26 cellular contexts compared by ENCODE assay signal in the genomic region with DNA sequence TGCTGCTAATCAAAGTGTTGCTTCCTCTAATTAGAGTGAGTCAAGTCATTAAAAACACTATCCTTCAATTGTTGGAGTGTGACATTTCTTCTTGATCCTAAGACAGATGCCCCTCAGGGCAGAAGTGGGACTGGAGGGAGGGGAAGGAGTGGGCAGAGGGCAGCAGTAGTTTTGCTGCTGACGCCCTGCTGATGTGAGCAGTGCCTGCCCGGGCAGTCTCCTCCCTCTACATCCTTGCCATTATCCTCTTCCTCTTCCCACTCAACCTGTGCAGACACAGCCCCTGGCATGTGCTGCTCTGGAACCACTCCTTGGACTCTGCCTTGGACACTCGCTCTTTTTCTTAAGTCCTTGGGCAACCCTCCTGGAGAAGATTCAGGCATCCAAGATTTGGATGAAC.
"Had no signal": no experiment of that assay in that cellular context is flagged by ENCODE, and none has a peak within 500 bp of the region (broad histone marks: within the 10 kb centered on the region; RNA-seq: fewer than 3 reads in every experiment).

No MANE protein-coding gene starts in this region.

- FAIRE-seq: colon, pancreas, small intestine had no signal

- ATAC-seq: left ventricle myocardium superior; mucosa of descending colon; natural killer cell treated with Interleukin-12 subunit alpha and Interleukin-12 subunit beta and Interleukin-15 and Interleukin-18, amount 100 ng/mL, for 72 hours; pancreas; right lobe of liver; stimulated activated naive B cell treated with anti-CD40 and anti-IgM and Interleukin-4, amounts not matched to agents 10 μg/mL and 1 μg/mL and 100 μg/mL, for 72 hours; upper lobe of right lung had no signal

- H3K4me1 ChIP-seq: pancreas, right lobe of liver, upper lobe of right lung, vagina had no signal

- H3K4me3 ChIP-seq: dorsolateral prefrontal cortex, esophagus muscularis mucosa, lung, mucosa of descending colon, pancreas, right lobe of liver, suprapubic skin, transverse colon, upper lobe of right lung, vagina had no signal

- H3K27me3 ChIP-seq: dorsolateral prefrontal cortex, esophagus muscularis mucosa, neutrophil, pancreas, right lobe of liver, suprapubic skin, transverse colon, upper lobe of right lung, vagina had no signal

- DNase-seq: dorsolateral prefrontal cortex; effector CD4-positive, alpha-beta T cell; foreskin melanocyte; hypothalamus; immature natural killer cell; islet precursor cell; left ventricle myocardium superior; mesenchymal stem cell; mucosa of descending colon; naive B cell; pancreas; retina; right lobe of liver; small intestine; stimulated activated CD4-positive, alpha-beta T cell treated with anti-CD3 and anti-CD28 coated beads, Interleukin-15, amount 100 ng/mL, for 24 hours; stimulated activated CD4-positive, alpha-beta T cell treated with anti-CD3 and anti-CD28 coated beads, Interleukin-2, amount 100 ng/mL, for 48 hours; stimulated activated naive B cell treated with anti-CD40 and anti-IgM and Interleukin-4, amounts not matched to agents 10 μg/mL and 1 μg/mL and 100 μg/mL, for 72 hours; transverse colon; upper lobe of right lung had no signal

- H3K9me3 ChIP-seq: esophagus muscularis mucosa, mucosa of descending colon, neutrophil, pancreas, right lobe of liver, suprapubic skin, transverse colon, upper lobe of right lung, vagina had no signal

- H3K36me3 ChIP-seq: esophagus muscularis mucosa, neutrophil, pancreas, right lobe of liver, suprapubic skin, transverse colon, upper lobe of right lung, vagina had no signal

- H3K27ac ChIP-seq: dorsolateral prefrontal cortex, esophagus muscularis mucosa, neutrophil, pancreas, right lobe of liver, suprapubic skin, transverse colon, upper lobe of right lung, vagina had no signal
